Comparison of ENCODE assay signal across 19 cellular contexts in the genomic region with DNA sequence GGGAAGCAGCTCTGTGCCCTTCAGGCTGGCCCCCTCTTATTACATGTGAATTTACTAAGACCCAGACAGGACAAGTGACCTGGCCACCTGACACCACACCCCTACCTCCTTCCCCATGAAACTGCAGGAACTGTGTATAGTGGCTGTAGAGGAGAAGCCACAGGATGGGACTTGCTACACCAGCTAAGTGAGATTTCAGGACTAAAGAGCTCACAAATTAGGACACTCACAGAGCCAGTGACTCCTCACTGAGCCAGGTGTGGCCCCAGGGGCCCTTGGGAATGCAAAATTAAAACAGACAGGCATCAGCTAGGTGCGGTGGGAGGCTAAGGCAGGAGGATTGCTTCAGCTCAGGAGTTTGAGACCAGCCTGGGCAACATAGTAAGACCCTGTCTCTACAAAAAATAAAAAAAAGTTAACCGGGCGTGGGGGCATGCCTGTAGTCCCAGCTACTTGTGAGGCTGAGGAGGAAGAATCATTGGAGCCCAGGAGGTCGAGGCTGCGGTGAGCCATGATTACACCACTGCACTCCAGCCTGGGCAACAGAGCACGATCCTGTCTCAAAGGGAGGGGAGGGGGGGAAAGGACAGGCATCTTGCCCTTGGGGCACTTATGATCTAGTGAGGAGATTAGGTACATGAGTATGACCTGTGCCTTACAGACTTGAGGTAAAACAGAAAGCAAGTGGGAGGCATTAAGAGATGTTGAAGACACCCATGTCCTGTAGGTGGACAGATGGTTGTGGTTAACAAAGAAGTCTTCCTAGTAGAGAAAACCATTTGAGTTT. TPM values are rescaled to one million over a fixed set of nuclear protein-coding genes. Genes with fewer than 3 reads are reported as not detected.
A peak's percentile ranks its signal among the peaks of the same experiment; 100 is the strongest.
DNase-seq lines count a peak whose midpoint lies in the region; ATAC-seq and TF ChIP-seq lines count a peak whose summit lies in the region.
"Had no signal": no experiment of that assay in that cellular context is flagged by ENCODE, and none has a peak within 500 bp of the region (broad histone marks: within the 10 kb centered on the region; RNA-seq: fewer than 3 reads in every experiment).

No MANE protein-coding gene starts in this region.

- H3K36me3 Mint-ChIP-seq in brain (peaks cover 13% of the 10 kb centered on the region), neural crest cell (ENCODE audit: low read depth) (no peaks in the 10 kb centered on the region)
- no peaks in the 10 kb centered on the region for H3K36me3 Mint-ChIP-seq in stimulated activated effector memory CD8-positive, alpha-beta T cell treated with anti-CD3 and anti-CD28 coated beads, Interleukin-12 subunit alpha, Interleukin-12 subunit beta, amount 100 ng/mL, for 72 hours
- H3K36me3 Mint-ChIP-seq in naive thymus-derived CD4-positive, alpha-beta T cell = no peaks in the 10 kb centered on the region
- H3K36me3 Mint-ChIP-seq: CD8-positive, alpha-beta memory T cell had no signal

- no peaks in the 10 kb centered on the region for H3K9me3 Mint-ChIP-seq in brain
- no peaks in the 10 kb centered on the region for H3K9me3 Mint-ChIP-seq in neural crest cell
- no peaks in the 10 kb centered on the region for H3K9me3 Mint-ChIP-seq in stimulated activated effector memory CD8-positive, alpha-beta T cell treated with anti-CD3 and anti-CD28 coated beads, Interleukin-12 subunit alpha, Interleukin-12 subunit beta, amount 100 ng/mL, for 72 hours
- H3K9me3 Mint-ChIP-seq in naive thymus-derived CD4-positive, alpha-beta T cell = no peaks in the 10 kb centered on the region
- H3K9me3 Mint-ChIP-seq: CD8-positive, alpha-beta memory T cell had no signal

- H3K4me1 Mint-ChIP-seq in brain (peaks cover 20% of the 10 kb centered on the region), neural crest cell (peaks cover 11% of the 10 kb centered on the region)
- H3K4me1 Mint-ChIP-seq in stimulated activated effector memory CD8-positive, alpha-beta T cell treated with anti-CD3 and anti-CD28 coated beads, Interleukin-12 subunit alpha, Interleukin-12 subunit beta, amount 100 ng/mL, for 72 hours = peaks cover 13% of the 10 kb centered on the region
- H3K4me1 Mint-ChIP-seq in naive thymus-derived CD4-positive, alpha-beta T cell = peaks cover 0 to 14% (median 8%) of the 10 kb centered on the region in 7 donors

- CTCF ChIA-PET in naive thymus-derived CD4-positive, alpha-beta T cell (lab: Charles Lee) = no interaction called here

- H3K27me3 Mint-ChIP-seq in brain (no peaks in the 10 kb centered on the region), neural crest cell (ENCODE audit: low read depth) (no peaks in the 10 kb centered on the region)
- H3K27me3 Mint-ChIP-seq in naive thymus-derived CD4-positive, alpha-beta T cell = no peaks in the 10 kb centered on the region

- TF ChIP-seq CTCF in left ventricle myocardium inferior (IDR thresholded peaks at IDR 0.05; ENCODE audit: borderline replicate concordance) = no peak
- TF ChIP-seq CTCF in brain (conservative IDR thresholded peaks at IDR 0.05) = no peak
- TF ChIP-seq CTCF in neural crest cell (conservative IDR thresholded peaks at IDR 0.05) = no peak
- no peak for TF ChIP-seq CTCF in colonic mucosa (IDR thresholded peaks at IDR 0.05)

- DNase-seq in left ventricle myocardium inferior = no peak
- no peak for DNase-seq in Right ventricle myocardium superior
- no peak for DNase-seq in neural crest cell (ENCODE audit: low read depth, low spot score)
- no peak for DNase-seq in stimulated activated effector memory CD8-positive, alpha-beta T cell treated with anti-CD3 and anti-CD28 coated beads, Interleukin-12 subunit alpha, Interleukin-12 subunit beta, amount 100 ng/mL, for 72 hours (ENCODE audit: low spot score in 2 of 2)
- no peak for DNase-seq in NCI-H526 (lab: John Stamatoyannopoulos, UW)
- no peak for DNase-seq in colonic mucosa
- DNase-seq in naive thymus-derived CD4-positive, alpha-beta T cell = no peak
- DNase-seq: CD8-positive, alpha-beta memory T cell; DMS79; HCEC 1CT; MV-4-11; NCI-H1436; NCI-H2029; NCI-H446 treated with DMSO at 0.1 percent for 48 hours; SHP77 had no signal

- no peaks in the 10 kb centered on the region for H3K36me3 ChIP-seq in left ventricle myocardium inferior
- no peaks in the 10 kb centered on the region for H3K36me3 ChIP-seq in colonic mucosa
- H3K36me3 ChIP-seq in naive thymus-derived CD4-positive, alpha-beta T cell (ENCODE audit: control insufficient read depth in 2 of 3, insufficient read depth in 3 of 3, low read length in 3 of 3) = no peaks in the 10 kb centered on the region

- intact Hi-C loops in left ventricle myocardium inferior (cut with micrococcal nuclease) (loop anchor here (10.0 kb wide), 1 partner anchor 243 kb away; no protein-coding TSS in a partner anchor), Right ventricle myocardium superior (cut with DNase I) (no loop called here), colonic mucosa (cut with DNase I) (no loop called here)
- intact Hi-C loops in naive thymus-derived CD4-positive, alpha-beta T cell (cut with micrococcal nuclease) = no loop called here

- no peak overlapping the region for H3K9ac ChIP-seq in colonic mucosa (ENCODE audit: low read depth in 2 of 2, low read length in 2 of 2)
- H3K9ac ChIP-seq: BLaER1 had no signal

- H3K27ac ChIP-seq in left ventricle myocardium inferior (replicated peaks) = peak overlapping the region; percentile 6
- no peak overlapping the region for H3K27ac ChIP-seq in colonic mucosa
- no peak overlapping the region for H3K27ac ChIP-seq in naive thymus-derived CD4-positive, alpha-beta T cell (ENCODE audit: low read depth, low read length)
- H3K27ac ChIP-seq: BLaER1 had no signal

- no peaks in the 10 kb centered on the region for H3K27me3 ChIP-seq in left ventricle myocardium inferior (ENCODE audit: low read depth)
- H3K27me3 ChIP-seq in colonic mucosa = no peaks in the 10 kb centered on the region
- H3K27me3 ChIP-seq in naive thymus-derived CD4-positive, alpha-beta T cell (ENCODE audit: control insufficient read depth in 2 of 2, insufficient read depth in 2 of 2, low read length in 2 of 2) = no peaks in the 10 kb centered on the region
- H3K27me3 ChIP-seq: BLaER1 had no signal

- H3K4me3 Mint-ChIP-seq in brain = no peak overlapping the region
- H3K4me3 Mint-ChIP-seq in neural crest cell = no peak overlapping the region
- H3K4me3 Mint-ChIP-seq in stimulated activated effector memory CD8-positive, alpha-beta T cell treated with anti-CD3 and anti-CD28 coated beads, Interleukin-12 subunit alpha, Interleukin-12 subunit beta, amount 100 ng/mL, for 72 hours = no peak overlapping the region
- H3K4me3 Mint-ChIP-seq in naive thymus-derived CD4-positive, alpha-beta T cell = no peak overlapping the region
- H3K4me3 Mint-ChIP-seq: CD8-positive, alpha-beta memory T cell had no signal

- H3K27ac Mint-ChIP-seq in brain (peak overlapping the region in 3 of 5 experiments; percentile 45 to 78 (median 70)), neural crest cell (ENCODE audit: unreplicated experiment) (peak overlapping the region; percentile 78)
- H3K27ac Mint-ChIP-seq in stimulated activated effector memory CD8-positive, alpha-beta T cell treated with anti-CD3 and anti-CD28 coated beads, Interleukin-12 subunit alpha, Interleukin-12 subunit beta, amount 100 ng/mL, for 72 hours = peak overlapping the region; percentile 56
- H3K27ac Mint-ChIP-seq in naive thymus-derived CD4-positive, alpha-beta T cell = no peak overlapping the region

- H3K4me1 ChIP-seq in left ventricle myocardium inferior (peaks cover 24% of the 10 kb centered on the region), colonic mucosa (no peaks in the 10 kb centered on the region)
- peaks cover 7 to 10% of the 10 kb centered on the region in 2 donors for H3K4me1 ChIP-seq in naive thymus-derived CD4-positive, alpha-beta T cell (ENCODE audit: control insufficient read depth in 2 of 2, insufficient read depth in 2 of 2, low read length in 2 of 2)

- H3K4me3 ChIP-seq in left ventricle myocardium inferior (no peak overlapping the region), colonic mucosa (no peak overlapping the region)
- no peak overlapping the region for H3K4me3 ChIP-seq in naive thymus-derived CD4-positive, alpha-beta T cell (ENCODE audit: low read length)
- H3K4me3 ChIP-seq: BLaER1, K562 had no signal

- no peak for ATAC-seq in Right ventricle myocardium superior (ENCODE audit: poor library complexity)
- no peak for ATAC-seq in stimulated activated effector memory CD8-positive, alpha-beta T cell treated with anti-CD3 and anti-CD28 coated beads, Interleukin-12 subunit alpha, Interleukin-12 subunit beta, amount 100 ng/mL, for 72 hours
- no peak for ATAC-seq in naive thymus-derived CD4-positive, alpha-beta T cell
- ATAC-seq: K562, Panc1 had no signal

- POLR2A ChIA-PET in naive thymus-derived CD4-positive, alpha-beta T cell (lab: Charles Lee) = no interaction called here

- no peaks in the 10 kb centered on the region for H3K9me3 ChIP-seq in left ventricle myocardium inferior (replicated peaks)
- no peaks in the 10 kb centered on the region for H3K9me3 ChIP-seq in colonic mucosa
- H3K9me3 ChIP-seq in naive thymus-derived CD4-positive, alpha-beta T cell (ENCODE audit: control insufficient read depth in 2 of 3, low read length in 3 of 3) = no peaks in the 10 kb centered on the region
- H3K9me3 ChIP-seq: BLaER1 had no signal

RNA-seq across cellular contexts. Expression of a gene that starts 23.2 kb away (rescaled TPM):
- total RNA-seq in left ventricle myocardium inferior = 61.8 TPM
- total RNA-seq in Right ventricle myocardium superior = 65.3 TPM
- polyA plus RNA-seq in brain (ENCODE audit: insufficient read depth, low read depth, low replicate concordance) = 16.8 TPM
- 37.5 and 37.8 TPM in 2 replicates for total RNA-seq in neural crest cell
- total RNA-seq in colonic mucosa = 10 to 100 TPM; 24.8 to 37.6 TPM
- total RNA-seq in naive thymus-derived CD4-positive, alpha-beta T cell = 10 to 100 TPM; 22.5 to 49.4 (median 26.7) TPM
- polyA plus RNA-seq in naive thymus-derived CD4-positive, alpha-beta T cell = 1 to 10 TPM; 4.0 to 6.6 TPM

RNA-seq across cellular contexts. Expression of a gene that starts 34.1 kb away (rescaled TPM):
- 14.7 TPM for total RNA-seq in left ventricle myocardium inferior
- total RNA-seq in Right ventricle myocardium superior = 12.5 TPM
- polyA plus RNA-seq in brain (ENCODE audit: insufficient read depth, low read depth, low replicate concordance) = 44.6 TPM
- total RNA-seq in neural crest cell = 37.2 and 37.5 TPM in 2 replicates
- total RNA-seq in colonic mucosa = 10 to 100 TPM; 23.4 to 36.9 TPM
- total RNA-seq in naive thymus-derived CD4-positive, alpha-beta T cell = 100 to 1,000 TPM in 3 of 5 experiments, 10 to 100 TPM in 2; 58.1 to 123 (median 111) TPM
- polyA plus RNA-seq in naive thymus-derived CD4-positive, alpha-beta T cell = 10 to 100 TPM; 12.3 to 25.6 TPM

Comparison
In these comparisons a context has a peak if more than half of its experiments do, and no peak if none do; other contexts are left out.
1. H3K27ac Mint-ChIP-seq: peak in brain (3 of 5), neural crest cell (single experiment) and stimulated activated effector memory CD8-positive, alpha-beta T cell treated with anti-CD3 and anti-CD28 coated beads, Interleukin-12 subunit alpha, Interleukin-12 subunit beta, amount 100 ng/mL, for 72 hours (single experiment); none in naive thymus-derived CD4-positive, alpha-beta T cell (0 of 9).